In genomic region chr14:105090493-105091334, GRCh38 we compare ENCODE assay signal across 8 cellular contexts. TPM values are rescaled to one million over a fixed set of nuclear protein-coding genes. Genes with fewer than 3 reads are reported as not detected.
A peak's percentile ranks its signal among the peaks of the same experiment; 100 is the strongest.
DNase-seq lines count a peak whose midpoint lies in the region; ATAC-seq and TF ChIP-seq lines count a peak whose summit lies in the region.

No MANE protein-coding gene starts in this region.

- H2AFZ ChIP-seq in PC-3 (ENCODE audit: low read length) = no peak overlapping the region

- POLR2A ChIA-PET in PC-3 (lab: Charles Lee; ENCODE audit: unreplicated experiment) = no interaction called here

- peak overlapping the region; percentile 82; the same call in 1 of the 2 replicates for H3K4me2 ChIP-seq in PC-3 (ENCODE audit: low read length)

- DNase-seq in KBM-7 (peak; percentile 88), PC-3 (peak; percentile 94), activated T-cell treated with anti-CD3 and anti-CD28 coated beads for 48 hours (ENCODE audit: low read depth) (peak; percentile 86), epithelial cell of proximal tubule (ENCODE audit: low read depth) (no peak), mucosa of gallbladder (ENCODE audit: low spot score) (peak; percentile 74)
- peak; percentile 65 to 86 for DNase-seq in stimulated activated CD8-positive, alpha-beta memory T cell treated with anti-CD3 and anti-CD28 coated beads, Interleukin-4, amount 100 ng/mL, for 4 hours (ENCODE audit: low read depth in 2 of 2, low spot score in 1 of 2)

- no peak overlapping the region for H3K9ac ChIP-seq in PC-3 (ENCODE audit: low read length)

- H3K27me3 ChIP-seq in PC-3 (ENCODE audit: low read length) = no peaks in the 10 kb centered on the region

- no peaks in the 10 kb centered on the region for H3K36me3 ChIP-seq in PC-3 (ENCODE audit: low read depth, low read length)

- peak; percentile 13 for ATAC-seq in PC-3
- no peak for ATAC-seq in GM21423 (IDR thresholded peaks at IDR 0.05; ENCODE audit: unreplicated experiment)

- no peaks in the 10 kb centered on the region for H3K9me2 ChIP-seq in PC-3 (replicated peaks; ENCODE audit: low read length)

- H4K20me1 ChIP-seq in PC-3 (ENCODE audit: low read length) = no peaks in the 10 kb centered on the region

- H3K4me3 ChIP-seq in PC-3 (ENCODE audit: low read length) (no peak overlapping the region), epithelial cell of proximal tubule (ENCODE audit: low read depth, low read length) (no peak overlapping the region)

- peaks cover 5% of the 10 kb centered on the region for H3F3A ChIP-seq in PC-3 (ENCODE audit: low read length, unreplicated experiment)

- intact Hi-C loops in PC-3 (cut with micrococcal nuclease) = loop anchor here (2.0 to 5.0 kb wide), 2 partner anchors 77 to 262 kb away; partner anchors contain the start of gene JAG2

- BruUV-seq in PC-3 (replicated peaks; lab: Mats Ljungman, UMichigan) = no TSS peak

- CTCF ChIA-PET in PC-3 (lab: Charles Lee) = interaction anchor here (0.6 to 1.4 kb wide), 3 partner anchors 17 to 97 kb away, joined by 3 to 10 read pairs (median 4); partner anchors contain the start of gene JAG2

- in situ Hi-C loops in KBM-7 (cut with MboI; ENCODE audit: low pct_unique_long_range_greater_than_20kb, low sequenced_read_pairs) = no loop called here

- H3K9me3 ChIP-seq in PC-3 (ENCODE audit: low read length) = no peaks in the 10 kb centered on the region

- H3K79me2 ChIP-seq in PC-3 (ENCODE audit: low read length) = no peaks in the 10 kb centered on the region

- peaks cover 49% of the 10 kb centered on the region for H3K4me1 ChIP-seq in PC-3 (ENCODE audit: insufficient read depth, low read length)

- H3K27ac ChIP-seq in PC-3 (ENCODE audit: low read length) = peak overlapping the region; percentile 61

- peak; percentile 27 for TF ChIP-seq CTCF in GM12801 (IDR thresholded peaks at IDR 0.05; ENCODE audit: extremely low read depth, insufficient read length)
- TF ChIP-seq CTCF in PC-3 (conservative IDR thresholded peaks at IDR 0.05; ENCODE audit: low read depth, low read length) = peak; percentile 98
- peak; percentile 93 for TF ChIP-seq CTCF in epithelial cell of proximal tubule (conservative IDR thresholded peaks at IDR 0.05; ENCODE audit: low read depth, low read length)

RNA-seq across cellular contexts. Expression of gene GPR132, which starts 25.5 kb away (rescaled TPM):
- 0.04 and 0.12 TPM in 2 replicates for total RNA-seq in PC-3 (2014; rRNA removed)
- 0.29 and 0.43 TPM in 2 replicates for total RNA-seq in epithelial cell of proximal tubule
- total RNA-seq in mucosa of gallbladder = 3.7 TPM

Comparison
In these comparisons a context has a peak if more than half of its experiments do, and no peak if none do; other contexts are left out.
1. CTCF ChIP-seq: peak in every context shown above with its lines; median percentile 98 in PC-3; 93 in epithelial cell of proximal tubule; 27 in GM12801.